ENCODE assay signal across 1 cellular context in the genomic region with DNA sequence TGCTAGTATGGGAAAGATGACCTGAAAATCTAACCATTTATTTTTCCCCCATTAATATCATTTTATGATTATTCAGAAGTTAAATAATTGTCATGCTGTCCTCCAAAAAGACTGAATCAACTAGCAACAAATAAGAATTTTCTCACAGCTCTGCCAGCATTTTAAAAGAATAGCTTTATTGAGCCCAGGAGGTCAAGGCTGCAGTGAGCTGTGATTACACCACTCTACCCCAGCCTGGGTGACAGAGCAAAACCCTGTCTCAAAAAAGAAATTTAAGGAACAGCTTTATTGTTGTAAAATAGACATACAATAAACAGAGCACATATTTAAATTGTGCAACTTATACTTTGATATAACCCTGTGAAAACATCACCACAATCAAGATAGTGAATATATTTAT.
TF ChIP-seq lines count a peak whose summit lies in the region.

No MANE protein-coding gene starts in this region.

TF ChIP-seq in HepG2, 621 proteins besides CTCF, POLR2A, EP300 and RAD21 (continued from another document and continues in another):
- TF ChIP-seq ZNF160 (CRISPR knock-in tag; IDR thresholded peaks at IDR 0.05): no peak
- peak; percentile 35; the same call in 1 of the 2 replicates for TF ChIP-seq RXRB (CRISPR knock-in tag; IDR thresholded peaks at IDR 0.05; ENCODE audit: borderline replicate concordance)
- peak; percentile 44; the same call in 1 of the 2 replicates for TF ChIP-seq FOXA3 (CRISPR knock-in tag; IDR thresholded peaks at IDR 0.05)
- TF ChIP-seq ZFP1 (CRISPR knock-in tag; IDR thresholded peaks at IDR 0.05): no peak
- TF ChIP-seq SIN3A (IDR thresholded peaks at IDR 0.05; ENCODE audit: borderline replicate concordance, low read depth, low read length): no peak
- TF ChIP-seq STAG1 (CRISPR knock-in tag; IDR thresholded peaks at IDR 0.05): no peak
- TF ChIP-seq, protein P1, sequence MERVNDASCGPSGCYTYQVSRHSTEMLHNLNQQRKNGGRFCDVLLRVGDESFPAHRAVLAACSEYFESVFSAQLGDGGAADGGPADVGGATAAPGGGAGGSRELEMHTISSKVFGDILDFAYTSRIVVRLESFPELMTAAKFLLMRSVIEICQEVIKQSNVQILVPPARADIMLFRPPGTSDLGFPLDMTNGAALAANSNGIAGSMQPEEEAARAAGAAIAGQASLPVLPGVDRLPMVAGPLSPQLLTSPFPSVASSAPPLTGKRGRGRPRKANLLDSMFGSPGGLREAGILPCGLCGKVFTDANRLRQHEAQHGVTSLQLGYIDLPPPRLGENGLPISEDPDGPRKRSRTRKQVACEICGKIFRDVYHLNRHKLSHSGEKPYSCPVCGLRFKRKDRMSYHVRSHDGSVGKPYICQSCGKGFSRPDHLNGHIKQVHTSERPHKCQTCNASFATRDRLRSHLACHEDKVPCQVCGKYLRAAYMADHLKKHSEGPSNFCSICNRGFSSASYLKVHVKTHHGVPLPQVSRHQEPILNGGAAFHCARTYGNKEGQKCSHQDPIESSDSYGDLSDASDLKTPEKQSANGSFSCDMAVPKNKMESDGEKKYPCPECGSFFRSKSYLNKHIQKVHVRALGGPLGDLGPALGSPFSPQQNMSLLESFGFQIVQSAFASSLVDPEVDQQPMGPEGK (CRISPR knock-in tag; IDR thresholded peaks at IDR 0.05): no peak
- no peak for TF ChIP-seq ZMYM4 (CRISPR knock-in tag; IDR thresholded peaks at IDR 0.05)
- no peak for TF ChIP-seq SKI (IDR thresholded peaks at IDR 0.05; ENCODE audit: partially characterized antibody)
- no peak for TF ChIP-seq DPF2 (CRISPR knock-in tag; IDR thresholded peaks at IDR 0.05; ENCODE audit: borderline replicate concordance, low read depth)
- peak; percentile 39; the same call in 1 of the 2 replicates for TF ChIP-seq MED1 (CRISPR knock-in tag; IDR thresholded peaks at IDR 0.05)
- TF ChIP-seq DR1 (CRISPR knock-in tag; IDR thresholded peaks at IDR 0.05): no peak
- TF ChIP-seq, protein P2, sequence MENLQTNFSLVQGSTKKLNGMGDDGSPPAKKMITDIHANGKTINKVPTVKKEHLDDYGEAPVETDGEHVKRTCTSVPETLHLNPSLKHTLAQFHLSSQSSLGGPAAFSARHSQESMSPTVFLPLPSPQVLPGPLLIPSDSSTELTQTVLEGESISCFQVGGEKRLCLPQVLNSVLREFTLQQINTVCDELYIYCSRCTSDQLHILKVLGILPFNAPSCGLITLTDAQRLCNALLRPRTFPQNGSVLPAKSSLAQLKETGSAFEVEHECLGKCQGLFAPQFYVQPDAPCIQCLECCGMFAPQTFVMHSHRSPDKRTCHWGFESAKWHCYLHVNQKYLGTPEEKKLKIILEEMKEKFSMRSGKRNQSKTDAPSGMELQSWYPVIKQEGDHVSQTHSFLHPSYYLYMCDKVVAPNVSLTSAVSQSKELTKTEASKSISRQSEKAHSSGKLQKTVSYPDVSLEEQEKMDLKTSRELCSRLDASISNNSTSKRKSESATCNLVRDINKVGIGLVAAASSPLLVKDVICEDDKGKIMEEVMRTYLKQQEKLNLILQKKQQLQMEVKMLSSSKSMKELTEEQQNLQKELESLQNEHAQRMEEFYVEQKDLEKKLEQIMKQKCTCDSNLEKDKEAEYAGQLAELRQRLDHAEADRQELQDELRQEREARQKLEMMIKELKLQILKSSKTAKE (CRISPR knock-in tag; IDR thresholded peaks at IDR 0.05; ENCODE audit: borderline replicate concordance): no peak
- TF ChIP-seq, protein P3, sequence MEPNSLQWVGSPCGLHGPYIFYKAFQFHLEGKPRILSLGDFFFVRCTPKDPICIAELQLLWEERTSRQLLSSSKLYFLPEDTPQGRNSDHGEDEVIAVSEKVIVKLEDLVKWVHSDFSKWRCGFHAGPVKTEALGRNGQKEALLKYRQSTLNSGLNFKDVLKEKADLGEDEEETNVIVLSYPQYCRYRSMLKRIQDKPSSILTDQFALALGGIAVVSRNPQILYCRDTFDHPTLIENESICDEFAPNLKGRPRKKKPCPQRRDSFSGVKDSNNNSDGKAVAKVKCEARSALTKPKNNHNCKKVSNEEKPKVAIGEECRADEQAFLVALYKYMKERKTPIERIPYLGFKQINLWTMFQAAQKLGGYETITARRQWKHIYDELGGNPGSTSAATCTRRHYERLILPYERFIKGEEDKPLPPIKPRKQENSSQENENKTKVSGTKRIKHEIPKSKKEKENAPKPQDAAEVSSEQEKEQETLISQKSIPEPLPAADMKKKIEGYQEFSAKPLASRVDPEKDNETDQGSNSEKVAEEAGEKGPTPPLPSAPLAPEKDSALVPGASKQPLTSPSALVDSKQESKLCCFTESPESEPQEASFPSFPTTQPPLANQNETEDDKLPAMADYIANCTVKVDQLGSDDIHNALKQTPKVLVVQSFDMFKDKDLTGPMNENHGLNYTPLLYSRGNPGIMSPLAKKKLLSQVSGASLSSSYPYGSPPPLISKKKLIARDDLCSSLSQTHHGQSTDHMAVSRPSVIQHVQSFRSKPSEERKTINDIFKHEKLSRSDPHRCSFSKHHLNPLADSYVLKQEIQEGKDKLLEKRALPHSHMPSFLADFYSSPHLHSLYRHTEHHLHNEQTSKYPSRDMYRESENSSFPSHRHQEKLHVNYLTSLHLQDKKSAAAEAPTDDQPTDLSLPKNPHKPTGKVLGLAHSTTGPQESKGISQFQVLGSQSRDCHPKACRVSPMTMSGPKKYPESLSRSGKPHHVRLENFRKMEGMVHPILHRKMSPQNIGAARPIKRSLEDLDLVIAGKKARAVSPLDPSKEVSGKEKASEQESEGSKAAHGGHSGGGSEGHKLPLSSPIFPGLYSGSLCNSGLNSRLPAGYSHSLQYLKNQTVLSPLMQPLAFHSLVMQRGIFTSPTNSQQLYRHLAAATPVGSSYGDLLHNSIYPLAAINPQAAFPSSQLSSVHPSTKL (CRISPR knock-in tag; IDR thresholded peaks at IDR 0.05): peak; percentile 64
- TF ChIP-seq, protein P4, sequence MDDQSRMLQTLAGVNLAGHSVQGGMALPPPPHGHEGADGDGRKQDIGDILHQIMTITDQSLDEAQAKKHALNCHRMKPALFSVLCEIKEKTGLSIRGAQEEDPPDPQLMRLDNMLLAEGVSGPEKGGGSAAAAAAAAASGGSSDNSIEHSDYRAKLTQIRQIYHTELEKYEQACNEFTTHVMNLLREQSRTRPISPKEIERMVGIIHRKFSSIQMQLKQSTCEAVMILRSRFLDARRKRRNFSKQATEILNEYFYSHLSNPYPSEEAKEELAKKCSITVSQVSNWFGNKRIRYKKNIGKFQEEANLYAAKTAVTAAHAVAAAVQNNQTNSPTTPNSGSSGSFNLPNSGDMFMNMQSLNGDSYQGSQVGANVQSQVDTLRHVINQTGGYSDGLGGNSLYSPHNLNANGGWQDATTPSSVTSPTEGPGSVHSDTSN (CRISPR knock-in tag; IDR thresholded peaks at IDR 0.05; ENCODE audit: borderline replicate concordance): no peak
- TF ChIP-seq, protein P5, sequence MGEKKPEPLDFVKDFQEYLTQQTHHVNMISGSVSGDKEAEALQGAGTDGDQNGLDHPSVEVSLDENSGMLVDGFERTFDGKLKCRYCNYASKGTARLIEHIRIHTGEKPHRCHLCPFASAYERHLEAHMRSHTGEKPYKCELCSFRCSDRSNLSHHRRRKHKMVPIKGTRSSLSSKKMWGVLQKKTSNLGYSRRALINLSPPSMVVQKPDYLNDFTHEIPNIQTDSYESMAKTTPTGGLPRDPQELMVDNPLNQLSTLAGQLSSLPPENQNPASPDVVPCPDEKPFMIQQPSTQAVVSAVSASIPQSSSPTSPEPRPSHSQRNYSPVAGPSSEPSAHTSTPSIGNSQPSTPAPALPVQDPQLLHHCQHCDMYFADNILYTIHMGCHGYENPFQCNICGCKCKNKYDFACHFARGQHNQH (CRISPR knock-in tag; IDR thresholded peaks at IDR 0.05): peak; percentile 52; the same call in 1 of the 2 replicates
- TF ChIP-seq KLF6 (CRISPR knock-in tag; IDR thresholded peaks at IDR 0.05): no peak
- no peak for TF ChIP-seq FOXA1 (IDR thresholded peaks at IDR 0.05)
- TF ChIP-seq FOXA1 (CRISPR knock-in tag; IDR thresholded peaks at IDR 0.05): no peak
- TF ChIP-seq ASH2L (IDR thresholded peaks at IDR 0.05; ENCODE audit: insufficient read length, low read depth, low read length): peak; percentile 34
- 0 out of 2 replicates have a peak, but pooled peaks have one; percentile 20 for TF ChIP-seq MIER3 (CRISPR knock-in tag; IDR thresholded peaks at IDR 0.05; ENCODE audit: borderline replicate concordance)
- no peak for TF ChIP-seq ZBTB21 (CRISPR knock-in tag; IDR thresholded peaks at IDR 0.05)
- TF ChIP-seq ZMYM2 (CRISPR knock-in tag; IDR thresholded peaks at IDR 0.05): no peak
- no peak for TF ChIP-seq ZNF441 (CRISPR knock-in tag; IDR thresholded peaks at IDR 0.05; ENCODE audit: borderline replicate concordance)
- TF ChIP-seq, protein P6, sequence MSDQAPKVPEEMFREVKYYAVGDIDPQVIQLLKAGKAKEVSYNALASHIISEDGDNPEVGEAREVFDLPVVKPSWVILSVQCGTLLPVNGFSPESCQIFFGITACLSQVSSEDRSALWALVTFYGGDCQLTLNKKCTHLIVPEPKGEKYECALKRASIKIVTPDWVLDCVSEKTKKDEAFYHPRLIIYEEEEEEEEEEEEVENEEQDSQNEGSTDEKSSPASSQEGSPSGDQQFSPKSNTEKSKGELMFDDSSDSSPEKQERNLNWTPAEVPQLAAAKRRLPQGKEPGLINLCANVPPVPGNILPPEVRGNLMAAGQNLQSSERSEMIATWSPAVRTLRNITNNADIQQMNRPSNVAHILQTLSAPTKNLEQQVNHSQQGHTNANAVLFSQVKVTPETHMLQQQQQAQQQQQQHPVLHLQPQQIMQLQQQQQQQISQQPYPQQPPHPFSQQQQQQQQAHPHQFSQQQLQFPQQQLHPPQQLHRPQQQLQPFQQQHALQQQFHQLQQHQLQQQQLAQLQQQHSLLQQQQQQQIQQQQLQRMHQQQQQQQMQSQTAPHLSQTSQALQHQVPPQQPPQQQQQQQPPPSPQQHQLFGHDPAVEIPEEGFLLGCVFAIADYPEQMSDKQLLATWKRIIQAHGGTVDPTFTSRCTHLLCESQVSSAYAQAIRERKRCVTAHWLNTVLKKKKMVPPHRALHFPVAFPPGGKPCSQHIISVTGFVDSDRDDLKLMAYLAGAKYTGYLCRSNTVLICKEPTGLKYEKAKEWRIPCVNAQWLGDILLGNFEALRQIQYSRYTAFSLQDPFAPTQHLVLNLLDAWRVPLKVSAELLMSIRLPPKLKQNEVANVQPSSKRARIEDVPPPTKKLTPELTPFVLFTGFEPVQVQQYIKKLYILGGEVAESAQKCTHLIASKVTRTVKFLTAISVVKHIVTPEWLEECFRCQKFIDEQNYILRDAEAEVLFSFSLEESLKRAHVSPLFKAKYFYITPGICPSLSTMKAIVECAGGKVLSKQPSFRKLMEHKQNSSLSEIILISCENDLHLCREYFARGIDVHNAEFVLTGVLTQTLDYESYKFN (CRISPR knock-in tag; conservative IDR thresholded peaks at IDR 0.05): 0 out of 2 replicates have a peak, but pooled peaks have one; percentile 41
- TF ChIP-seq ZIK1 (CRISPR knock-in tag; IDR thresholded peaks at IDR 0.05; ENCODE audit: borderline replicate concordance, low read depth): no peak
- no peak for TF ChIP-seq SMYD3 (CRISPR knock-in tag; IDR thresholded peaks at IDR 0.05)
- 0 out of 2 replicates have a peak, but pooled peaks have one; percentile 33 for TF ChIP-seq HMG20A (CRISPR knock-in tag; IDR thresholded peaks at IDR 0.05; ENCODE audit: borderline replicate concordance)
- no peak for TF ChIP-seq PAX8 (CRISPR knock-in tag; IDR thresholded peaks at IDR 0.05; ENCODE audit: borderline replicate concordance)
- TF ChIP-seq, protein P7, sequence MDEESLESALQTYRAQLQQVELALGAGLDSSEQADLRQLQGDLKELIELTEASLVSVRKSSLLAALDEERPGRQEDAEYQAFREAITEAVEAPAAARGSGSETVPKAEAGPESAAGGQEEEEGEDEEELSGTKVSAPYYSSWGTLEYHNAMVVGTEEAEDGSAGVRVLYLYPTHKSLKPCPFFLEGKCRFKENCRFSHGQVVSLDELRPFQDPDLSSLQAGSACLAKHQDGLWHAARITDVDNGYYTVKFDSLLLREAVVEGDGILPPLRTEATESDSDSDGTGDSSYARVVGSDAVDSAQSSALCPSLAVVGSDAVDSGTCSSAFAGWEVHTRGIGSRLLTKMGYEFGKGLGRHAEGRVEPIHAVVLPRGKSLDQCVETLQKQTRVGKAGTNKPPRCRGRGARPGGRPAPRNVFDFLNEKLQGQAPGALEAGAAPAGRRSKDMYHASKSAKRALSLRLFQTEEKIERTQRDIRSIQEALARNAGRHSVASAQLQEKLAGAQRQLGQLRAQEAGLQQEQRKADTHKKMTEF (CRISPR knock-in tag; IDR thresholded peaks at IDR 0.05): peak; percentile 51; the same call in 1 of the 2 replicates
- no peak for TF ChIP-seq ZNF879 (CRISPR knock-in tag; IDR thresholded peaks at IDR 0.05)
- TF ChIP-seq, protein P8, sequence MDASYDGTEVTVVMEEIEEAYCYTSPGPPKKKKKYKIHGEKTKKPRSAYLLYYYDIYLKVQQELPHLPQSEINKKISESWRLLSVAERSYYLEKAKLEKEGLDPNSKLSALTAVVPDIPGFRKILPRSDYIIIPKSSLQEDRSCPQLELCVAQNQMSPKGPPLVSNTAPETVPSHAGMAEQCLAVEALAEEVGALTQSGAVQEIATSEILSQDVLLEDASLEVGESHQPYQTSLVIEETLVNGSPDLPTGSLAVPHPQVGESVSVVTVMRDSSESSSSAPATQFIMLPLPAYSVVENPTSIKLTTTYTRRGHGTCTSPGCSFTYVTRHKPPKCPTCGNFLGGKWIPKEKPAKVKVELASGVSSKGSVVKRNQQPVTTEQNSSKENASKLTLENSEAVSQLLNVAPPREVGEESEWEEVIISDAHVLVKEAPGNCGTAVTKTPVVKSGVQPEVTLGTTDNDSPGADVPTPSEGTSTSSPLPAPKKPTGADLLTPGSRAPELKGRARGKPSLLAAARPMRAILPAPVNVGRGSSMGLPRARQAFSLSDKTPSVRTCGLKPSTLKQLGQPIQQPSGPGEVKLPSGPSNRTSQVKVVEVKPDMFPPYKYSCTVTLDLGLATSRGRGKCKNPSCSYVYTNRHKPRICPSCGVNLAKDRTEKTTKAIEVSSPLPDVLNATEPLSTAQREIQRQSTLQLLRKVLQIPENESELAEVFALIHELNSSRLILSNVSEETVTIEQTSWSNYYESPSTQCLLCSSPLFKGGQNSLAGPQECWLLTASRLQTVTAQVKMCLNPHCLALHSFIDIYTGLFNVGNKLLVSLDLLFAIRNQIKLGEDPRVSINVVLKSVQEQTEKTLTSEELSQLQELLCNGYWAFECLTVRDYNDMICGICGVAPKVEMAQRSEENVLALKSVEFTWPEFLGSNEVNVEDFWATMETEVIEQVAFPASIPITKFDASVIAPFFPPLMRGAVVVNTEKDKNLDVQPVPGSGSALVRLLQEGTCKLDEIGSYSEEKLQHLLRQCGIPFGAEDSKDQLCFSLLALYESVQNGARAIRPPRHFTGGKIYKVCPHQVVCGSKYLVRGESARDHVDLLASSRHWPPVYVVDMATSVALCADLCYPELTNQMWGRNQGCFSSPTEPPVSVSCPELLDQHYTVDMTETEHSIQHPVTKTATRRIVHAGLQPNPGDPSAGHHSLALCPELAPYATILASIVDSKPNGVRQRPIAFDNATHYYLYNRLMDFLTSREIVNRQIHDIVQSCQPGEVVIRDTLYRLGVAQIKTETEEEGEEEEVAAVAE (CRISPR knock-in tag; IDR thresholded peaks at IDR 0.05; ENCODE audit: borderline replicate concordance): no peak
- 0 out of 2 replicates have a peak, but pooled peaks have one; percentile 50 for TF ChIP-seq NR2F2 (IDR thresholded peaks at IDR 0.05; ENCODE audit: borderline replicate concordance, low read depth)
- TF ChIP-seq ZNF460 (CRISPR knock-in tag; IDR thresholded peaks at IDR 0.05; ENCODE audit: borderline replicate concordance): no peak
- TF ChIP-seq REL (CRISPR knock-in tag; conservative IDR thresholded peaks at IDR 0.05): no peak
- TF ChIP-seq ZMAT3 (CRISPR knock-in tag; conservative IDR thresholded peaks at IDR 0.05): no peak
- no peak for TF ChIP-seq TOPORS (CRISPR knock-in tag; IDR thresholded peaks at IDR 0.05)
- no peak for TF ChIP-seq ZBTB8A (CRISPR knock-in tag; IDR thresholded peaks at IDR 0.05; ENCODE audit: borderline replicate concordance, low read depth)
- TF ChIP-seq NR2F1 (CRISPR knock-in tag; IDR thresholded peaks at IDR 0.05): peak; percentile 42 to 70; a peak in 3 of 4 replicates
- TF ChIP-seq HOXA3 (CRISPR knock-in tag; IDR thresholded peaks at IDR 0.05): no peak
